In genomic region chr9:126563556-126563955, GRCh38 we compare ENCODE assay signal across 27 cellular contexts. TPM values are rescaled to one million over a fixed set of nuclear protein-coding genes. Genes with fewer than 3 reads are reported as not detected.
"Had no signal": no experiment of that assay in that cellular context is flagged by ENCODE, and none has a peak within 500 bp of the region (broad histone marks: within the 10 kb centered on the region; RNA-seq: fewer than 3 reads in every experiment).

No MANE protein-coding gene starts in this region.

- H3K36me3 Mint-ChIP-seq: activated CD4-positive, alpha-beta memory T cell treated with anti-CD3 and anti-CD28 coated beads for 36 hours; activated naive CD8-positive, alpha-beta T cell; brain; T-cell had no signal

- H3K4me1 Mint-ChIP-seq: activated CD4-positive, alpha-beta T cell treated with anti-CD3 and anti-CD28 coated beads, Interleukin-2, amount 10 ng/mL, durations not matched to agents 7 days and 5 days; activated T-helper 17 cell treated with anti-CD3 and anti-CD28 coated beads, Interleukin-2, amount 50 U/mL, for 72 hours; brain; T-cell had no signal

- ATAC-seq: activated T-helper 17 cell treated with anti-CD3 and anti-CD28 coated beads, Interleukin-2, amount 50 U/mL, for 72 hours; Right ventricle myocardium inferior; T-cell had no signal

- H3K9me3 Mint-ChIP-seq: activated CD4-positive, alpha-beta memory T cell treated with anti-CD3 and anti-CD28 coated beads for 36 hours; activated CD4-positive, alpha-beta T cell treated with anti-CD3 and anti-CD28 coated beads, Interleukin-2, amount 10 ng/mL, durations not matched to agents 7 days and 5 days; activated naive CD4-positive, alpha-beta T cell treated with anti-CD3 and anti-CD28 coated beads for 36 hours; activated T-cell treated with anti-CD3 and anti-CD28 coated beads, Interleukin-2, amount 50 U/mL, for 4 hours; activated T-helper 17 cell treated with anti-CD3 and anti-CD28 coated beads, Interleukin-2, amount 50 U/mL, for 72 hours; T-cell had no signal

- DNase-seq: activated CD4-positive, alpha-beta memory T cell treated with anti-CD3 and anti-CD28 coated beads for 36 hours; activated CD4-positive, alpha-beta T cell treated with anti-CD3 and anti-CD28 coated beads, Interleukin-2, amount 10 ng/mL, durations not matched to agents 7 days and 5 days; activated CD4-positive, CD25-positive, alpha-beta regulatory T cell; activated CD8-positive, alpha-beta memory T cell treated with anti-CD3 and anti-CD28 coated beads for 24 hours; activated gamma-delta T cell; activated naive CD4-positive, alpha-beta T cell treated with anti-CD3 and anti-CD28 coated beads for 36 hours; activated T-cell treated with anti-CD3 and anti-CD28 coated beads, Interleukin-2, amount 50 U/mL, for 4 hours; amygdala; KG1; NCI-H1092; NCI-H1417; NCI-H1694 treated with DMSO at 0.1 percent for 48 hours; NCI-H2029 treated with DMSO at 0.1 percent for 48 hours; NCI-H345; NCI-H510A; NCI-H526 treated with DMSO at 0.1 percent for 48 hours; NCI-H82; T-cell; T-helper 2 cell; T1000 had no signal

- H3K4me3 Mint-ChIP-seq: activated CD4-positive, alpha-beta memory T cell treated with anti-CD3 and anti-CD28 coated beads for 36 hours; activated CD4-positive, alpha-beta T cell treated with anti-CD3 and anti-CD28 coated beads, Interleukin-2, amount 10 ng/mL, durations not matched to agents 7 days and 5 days; activated naive CD4-positive, alpha-beta T cell treated with anti-CD3 and anti-CD28 coated beads for 36 hours; activated naive CD8-positive, alpha-beta T cell; activated T-cell treated with anti-CD3 and anti-CD28 coated beads, Interleukin-2, amount 50 U/mL, for 4 hours; activated T-helper 17 cell treated with anti-CD3 and anti-CD28 coated beads, Interleukin-2, amount 50 U/mL, for 72 hours; brain; T-cell had no signal

- H3K27ac Mint-ChIP-seq: activated CD4-positive, alpha-beta memory T cell treated with anti-CD3 and anti-CD28 coated beads for 36 hours; activated CD4-positive, alpha-beta T cell treated with anti-CD3 and anti-CD28 coated beads, Interleukin-2, amount 10 ng/mL, durations not matched to agents 7 days and 5 days; activated naive CD4-positive, alpha-beta T cell treated with anti-CD3 and anti-CD28 coated beads for 36 hours; activated naive CD8-positive, alpha-beta T cell; activated T-helper 17 cell treated with anti-CD3 and anti-CD28 coated beads, Interleukin-2, amount 50 U/mL, for 72 hours; brain had no signal

RNA-seq across cellular contexts. Expression of gene LMX1B, which starts 50.2 kb away (rescaled TPM):
- total RNA-seq: activated CD4-positive, alpha-beta memory T cell treated with anti-CD3 and anti-CD28 coated beads for 36 hours; activated CD4-positive, alpha-beta T cell treated with anti-CD3 and anti-CD28 coated beads, Interleukin-2, amount 10 ng/mL, durations not matched to agents 7 days and 5 days; activated naive CD4-positive, alpha-beta T cell treated with anti-CD3 and anti-CD28 coated beads for 36 hours; activated T-cell treated with anti-CD3 and anti-CD28 coated beads, Interleukin-2, amount 50 U/mL, for 4 hours; activated T-helper 17 cell treated with anti-CD3 and anti-CD28 coated beads, Interleukin-2, amount 50 U/mL, for 72 hours; LHCN-M2; OCI-LY7; RPMI7951; T-cell had no signal
